Comparison of ENCODE assay signal across 16 cellular contexts in genomic region chr15:90483640-90484039, GRCh38. TPM values are rescaled to one million over a fixed set of nuclear protein-coding genes. Genes with fewer than 3 reads are reported as not detected.
DNase-seq lines count a peak whose midpoint lies in the region; ATAC-seq, FAIRE-seq and TF ChIP-seq lines count a peak whose summit lies in the region.
"Had no signal": no experiment of that assay in that cellular context is flagged by ENCODE, and none has a peak within 500 bp of the region (broad histone marks: within the 10 kb centered on the region; RNA-seq: fewer than 3 reads in every experiment).

No MANE protein-coding gene starts in this region.

- no peaks in the 10 kb centered on the region for H3K27me3 ChIP-seq in IMR-90 (ENCODE audit: control insufficient read depth, insufficient read depth, low read length)
- H3K27me3 ChIP-seq in K562 (ENCODE audit: control insufficient read depth in 2 of 2, insufficient read depth in 2 of 2, low read length in 2 of 2), result no peaks in the 10 kb centered on the region
- H3K27me3 ChIP-seq in endothelial cell of umbilical vein (ENCODE audit: control insufficient read depth in 2 of 2, insufficient read depth in 2 of 2, low read length in 2 of 2), result no peaks in the 10 kb centered on the region
- H3K27me3 ChIP-seq: BLaER1 had no signal

- no peak for TF ChIP-seq EP300 in K562 (IDR thresholded peaks at IDR 0.05; ENCODE audit: low read length)

- H3K27ac ChIP-seq in IMR-90 (ENCODE audit: insufficient read depth, low read length), result no peak overlapping the region
- H3K27ac ChIP-seq in K562 (ENCODE audit: extremely low read depth, low read depth, low read length), result no peak overlapping the region
- no peak overlapping the region for H3K27ac ChIP-seq in endothelial cell of umbilical vein (ENCODE audit: insufficient read depth, low read depth, low read length)
- H3K27ac ChIP-seq: BLaER1, GM23248, KMS-11 had no signal

- no peak overlapping the region for H2BK20ac ChIP-seq in IMR-90 (ENCODE audit: low read depth, low read length)

- TF ChIP-seq RAD21 in IMR-90 (IDR thresholded peaks at IDR 0.05; ENCODE audit: low read length), result no peak
- TF ChIP-seq RAD21 in K562 (CRISPR knock-in tag; conservative IDR thresholded peaks at IDR 0.05 in 1 of 2, IDR thresholded peaks at IDR 0.05 in 1 of 2), result no peak

- H2AK5ac ChIP-seq in IMR-90 (ENCODE audit: low read depth, low read length), result no peak overlapping the region

- H3K4me2 ChIP-seq in IMR-90 (ENCODE audit: low read depth, low read length) (no peak overlapping the region), K562 (ENCODE audit: insufficient read depth, low read length) (no peak overlapping the region), endothelial cell of umbilical vein (ENCODE audit: insufficient read depth, low read length) (no peak overlapping the region)
- H3K4me2 ChIP-seq: BLaER1, KMS-11 had no signal

- TF ChIP-seq POLR2A in IMR-90 (IDR thresholded peaks at IDR 0.05; ENCODE audit: low read depth, low read length) (no peak), K562 (conservative IDR thresholded peaks at IDR 0.05) (no peak), endothelial cell of umbilical vein (IDR thresholded peaks at IDR 0.05; ENCODE audit: low read depth, low read length) (no peak)

- in situ Hi-C loops in IMR-90 (cut with MboI; ENCODE audit: low sequenced_read_pairs) (no loop called here), K562 (cut with MboI) (no loop called here)

- H3K18ac ChIP-seq in IMR-90 (ENCODE audit: low read depth, low read length), result no peak overlapping the region

- H3K56ac ChIP-seq in IMR-90 (ENCODE audit: extremely low read depth, insufficient read depth, low read length), result no peak overlapping the region

- no peak for TF ChIP-seq CTCF in IMR-90 (conservative IDR thresholded peaks at IDR 0.05; ENCODE audit: low read depth, low read length)
- no peak for TF ChIP-seq CTCF in K562 (IDR thresholded peaks at IDR 0.05 in 2 of 3, conservative IDR thresholded peaks at IDR 0.05 in 1 of 3; ENCODE audit: insufficient read depth in 2 of 3, low read depth in 1 of 3, low read length in 3 of 3)
- TF ChIP-seq CTCF in endothelial cell of umbilical vein (IDR thresholded peaks at IDR 0.05; ENCODE audit: extremely low read depth in 1 of 2, insufficient read depth in 1 of 2, low read depth in 1 of 2, low read length in 2 of 2), result no peak

- FAIRE-seq in K562 (lab: Jason Lieb, UNC), result no peak
- FAIRE-seq in endothelial cell of umbilical vein (lab: Jason Lieb, UNC), result no peak
- FAIRE-seq: A204.1, HTR-8/SVneo had no signal

- no peak overlapping the region for H3K23ac ChIP-seq in IMR-90 (ENCODE audit: low read depth, low read length)

- H3K4me1 ChIP-seq in IMR-90 (ENCODE audit: control insufficient read depth, insufficient read depth, low read length) (no peaks in the 10 kb centered on the region), K562 (replicated peaks in 1 of 2; ENCODE audit: control insufficient read depth in 2 of 2, insufficient read depth in 2 of 2, low read length in 2 of 2) (no peaks in the 10 kb centered on the region), endothelial cell of umbilical vein (ENCODE audit: control insufficient read depth, extremely low read depth, insufficient read depth, low read length) (peaks cover 7% of the 10 kb centered on the region)

- H2BK5ac ChIP-seq in IMR-90 (ENCODE audit: low read depth, low read length, poor library complexity, severe bottlenecking), result no peak overlapping the region

- H2AFZ ChIP-seq in IMR-90 (replicated peaks; ENCODE audit: low read length, poor library complexity) (no peak overlapping the region), K562 (ENCODE audit: low read depth, low read length) (no peak overlapping the region), endothelial cell of umbilical vein (ENCODE audit: low read depth, low read length) (no peak overlapping the region)
- H2AFZ ChIP-seq: GM23248 had no signal

- dilution Hi-C loops in IMR-90 (cut with HindIII; ENCODE audit: low sequenced_read_pairs, unreplicated experiment), result no loop called here
- dilution Hi-C loops in endothelial cell of umbilical vein (cut with MboI; ENCODE audit: extremely low pct_ligation_motif_present, low sequenced_read_pairs), result no loop called here

- H3K79me2 ChIP-seq in K562 (ENCODE audit: control insufficient read depth, insufficient read depth, low read length) (no peaks in the 10 kb centered on the region), endothelial cell of umbilical vein (ENCODE audit: control insufficient read depth, insufficient read depth, low read length) (no peaks in the 10 kb centered on the region)

- CTCF ChIA-PET in IMR-90 (lab: Yijun Ruan, JAX) (interaction anchor here (3.3 kb wide), 1 partner anchor 163 kb away, joined by 34 read pairs; no protein-coding TSS in a partner anchor), K562 (lab: Yijun Ruan, JAX; ENCODE audit: low intra/inter-chr PET ratio) (interaction anchor here (0.7 to 5.4 kb wide), 4 partner anchors 121 to 189 kb away, joined by 3 to 64 read pairs (median 29); no protein-coding TSS in a partner anchor), endothelial cell of umbilical vein (lab: Charles Lee) (interaction anchor here (2.2 to 6.3 kb wide), 4 partner anchors 122 to 190 kb away, joined by 5 to 148 read pairs (median 64); partner anchors contain the start of gene ZNF774)

- no CpG with 5 or more reads among the region's 2 CpGs for WGBS in IMR-90 (ENCODE audit: extremely low coverage in 2 of 2, insufficient read length in 1 of 2), 2 experiments
- 100% methylated on average over 2 of the region's 2 CpGs for WGBS in K562 (ENCODE audit: insufficient coverage, low coverage, missing lambda C conversion rate)

- no peak overlapping the region for H4K91ac ChIP-seq in IMR-90 (ENCODE audit: insufficient read depth, low read depth, low read length)

- H2BK120ac ChIP-seq in IMR-90 (ENCODE audit: low read depth, low read length), result no peak overlapping the region

- H3K14ac ChIP-seq in IMR-90 (replicated peaks; ENCODE audit: low read depth, low read length), result no peak overlapping the region

- H3K4me3 ChIP-seq in IMR-90 (ENCODE audit: insufficient read depth, low read depth, low read length) (no peak overlapping the region), K562 (no peak overlapping the region), endothelial cell of umbilical vein (replicated peaks in 1 of 3; ENCODE audit: insufficient read depth in 1 of 3, low read depth in 1 of 3, low read length in 3 of 3) (no peak overlapping the region)
- H3K4me3 ChIP-seq: BLaER1, GM23248 had no signal

- H3K9ac ChIP-seq in IMR-90 (ENCODE audit: low read depth, low read length) (no peak overlapping the region), K562 (ENCODE audit: insufficient read depth in 1 of 2, low read depth in 2 of 2, low read length in 2 of 2) (no peak overlapping the region), endothelial cell of umbilical vein (replicated peaks; ENCODE audit: extremely low read depth, insufficient read depth, low read length) (no peak overlapping the region)
- H3K9ac ChIP-seq: BLaER1, GM23248, KMS-11 had no signal

- ATAC-seq in IMR-90 (ENCODE audit: low read depth), result no peak
- no peak for ATAC-seq in K562
- no peak for ATAC-seq in GM19463 (IDR thresholded peaks at IDR 0.05; ENCODE audit: unreplicated experiment)

- H3K9me1 ChIP-seq in IMR-90 (ENCODE audit: insufficient read depth, low read length) (peaks cover 4% of the 10 kb centered on the region; the same call in 1 of the 2 replicates), K562 (ENCODE audit: control insufficient read depth, insufficient read depth, low read length) (no peaks in the 10 kb centered on the region), endothelial cell of umbilical vein (replicated peaks; ENCODE audit: control insufficient read depth, extremely low read depth, insufficient read depth, low read length) (no peaks in the 10 kb centered on the region)

- H3K9me3 ChIP-seq in IMR-90 (ENCODE audit: control insufficient read depth, insufficient read depth, low read length) (no peaks in the 10 kb centered on the region), K562 (replicated peaks; ENCODE audit: control insufficient read depth, insufficient read depth, low read depth, low read length) (no peaks in the 10 kb centered on the region), endothelial cell of umbilical vein (replicated peaks; ENCODE audit: control insufficient read depth, insufficient read depth, low read length) (no peaks in the 10 kb centered on the region)
- H3K9me3 ChIP-seq: BLaER1 had no signal

- H4K20me1 ChIP-seq in IMR-90 (ENCODE audit: insufficient read depth, low read length), result no peaks in the 10 kb centered on the region
- no peaks in the 10 kb centered on the region; the same call in 1 of the 2 replicates for H4K20me1 ChIP-seq in K562 (replicated peaks; ENCODE audit: control insufficient read depth, insufficient read depth, low read length)
- peaks cover 2% of the 10 kb centered on the region for H4K20me1 ChIP-seq in endothelial cell of umbilical vein (replicated peaks; ENCODE audit: control insufficient read depth, extremely low read depth, insufficient read depth, low read length)

- peaks cover 16 to 49% of the 10 kb centered on the region in 2 experiments for H3K79me1 ChIP-seq in IMR-90 (ENCODE audit: low read depth in 1 of 2, low read length in 2 of 2)

- peaks cover 47% of the 10 kb centered on the region for H3K36me3 ChIP-seq in IMR-90 (ENCODE audit: control insufficient read depth, insufficient read depth, low read length)
- peaks cover 63% of the 10 kb centered on the region for H3K36me3 ChIP-seq in K562 (ENCODE audit: control insufficient read depth, insufficient read depth, low read length)
- peaks cover 25 to 48% of the 10 kb centered on the region in 2 experiments for H3K36me3 ChIP-seq in endothelial cell of umbilical vein (ENCODE audit: control insufficient read depth in 2 of 2, extremely low read depth in 1 of 2, insufficient read depth in 2 of 2, low read length in 2 of 2)

- DNase-seq in IMR-90 (no peak), K562 (ENCODE audit: extremely low read depth in 1 of 4, low spot score in 3 of 4) (no peak), endothelial cell of umbilical vein (ENCODE audit: low read depth, low spot score) (no peak), AML-193 (lab: John Stamatoyannopoulos, UW) (no peak), NCI-H82 (lab: John Stamatoyannopoulos, UW) (no peak)
- DNase-seq: Calu3; CD4-positive, alpha-beta memory T cell; DMS79 treated with DMSO at 0.1 percent for 48 hours; GF-D8; GM23248; HCEC 1CT had no signal

- no TSS peak for BruUV-seq in IMR-90 (replicated peaks; lab: Mats Ljungman, UMichigan)
- no TSS peak for BruUV-seq in K562 (replicated peaks; lab: Mats Ljungman, UMichigan)
- TSS peak; percentile 7 for BruUV-seq in endothelial cell of umbilical vein (replicated peaks; lab: Mats Ljungman, UMichigan)

- H2BK15ac ChIP-seq in IMR-90 (ENCODE audit: low read depth, low read length), result no peak overlapping the region

- POLR2A ChIA-PET in IMR-90 (lab: Charles Lee; ENCODE audit: unreplicated experiment), result interaction anchor here (0.6 kb wide), 1 partner anchor 167 kb away, joined by 4 read pairs; no protein-coding TSS in a partner anchor
- POLR2A ChIA-PET in K562 (lab: Yijun Ruan, JAX), result no interaction called here
- POLR2A ChIA-PET in endothelial cell of umbilical vein (lab: Charles Lee), result no interaction called here

- H2AK9ac ChIP-seq in IMR-90 (replicated peaks; ENCODE audit: low read depth, low read length, poor library complexity), result no peak overlapping the region

- H4K8ac ChIP-seq in IMR-90 (ENCODE audit: low read depth in 2 of 2, low read length in 2 of 2), result no peak overlapping the region

- no peak overlapping the region for H4K5ac ChIP-seq in IMR-90 (ENCODE audit: low read depth, low read length)

- intact Hi-C loops in IMR-90 (cut with micrococcal nuclease) (loop anchor here (5.0 kb wide), 1 partner anchor 46 kb away; no protein-coding TSS in a partner anchor), K562 (cut with micrococcal nuclease) (loop anchor here (5.0 to 10.0 kb wide), 2 partner anchors 211 to 404 kb away; no protein-coding TSS in a partner anchor), endothelial cell of umbilical vein (cut with micrococcal nuclease) (no loop called here)

- H3K4ac ChIP-seq in IMR-90 (ENCODE audit: low read depth, low read length), result no peak overlapping the region

RNA-seq across cellular contexts. Expression of gene CRTC3, which starts 46.1 kb away (rescaled TPM):
- total RNA-seq in IMR-90 (2012; rRNA removed) (4.7 and 6.7 TPM in 2 replicates), K562 (2014; rRNA removed) (7.5 and 9.1 TPM in 2 replicates), K562 (2014; rRNA removed; fragmentation: Illumina TruSeq; extraction: Trizol) (9.4 and 10.0 TPM in 2 replicates), K562 (2015; rRNA removed; fragmentation: Illumina TruSeq; extraction: Trizol) (11.3 and 11.6 TPM in 2 replicates), K562 (2021) (18.5 and 19.0 TPM in 2 replicates), endothelial cell of umbilical vein (25.9 and 26.4 TPM in 2 replicates)
- polyA plus RNA-seq in IMR-90 (2012; rRNA removed) (14.8 and 17.3 TPM in 2 replicates), K562 (2011; rRNA removed) (14.1 and 17.2 TPM in 2 replicates), K562 (2014; fragmentation: Illumina TruSeq; extraction: Trizol) (12.7 and 13.8 TPM in 2 replicates), K562 (2014; fragmentation: Nextera tagmentation; extraction: Ambion mirVana) (1 to 10 TPM; 1.2 to 2.1 TPM), K562 (2014; rRNA removed) (9.1 and 11.7 TPM in 2 replicates), endothelial cell of umbilical vein (15.3 and 16.2 TPM in 2 replicates)
- polyA plus RNA-seq in IMR-90 (2012; cell fraction: cytosol; rRNA removed), result 7.9 and 10.2 TPM in 2 replicates
- polyA plus RNA-seq in IMR-90 (2012; cell fraction: nucleus; rRNA removed; ENCODE audit: low replicate concordance), result 34.6 and 47.3 TPM in 2 replicates
- 42.0 and 91.0 TPM in 2 replicates for total RNA-seq in K562 (2011; cell fraction: chromatin; rRNA removed; ENCODE audit: low replicate concordance)
- 25.7 and 27.0 TPM in 2 replicates for total RNA-seq in K562 (2011; cell fraction: nucleolus; rRNA removed)
- total RNA-seq in K562 (2011; cell fraction: nucleoplasm; rRNA removed), result 50.7 and 99.0 TPM in 2 replicates
- 8.3 and 11.0 TPM in 2 replicates for polyA plus RNA-seq in K562 (2011; cell fraction: cytosol; rRNA removed)
- polyA plus RNA-seq in K562 (2011; cell fraction: nucleus; rRNA removed), result 17.7 and 22.6 TPM in 2 replicates
- 12.6 and 15.1 TPM in 2 replicates for polyA plus RNA-seq in K562 (2012)
- polyA minus RNA-seq in K562 (2011; rRNA and poly(A)+ RNA removed), result 21.2 and 24.0 TPM in 2 replicates
- 10.8 and 14.3 TPM in 2 replicates for polyA minus RNA-seq in K562 (2011; cell fraction: cytosol; rRNA and poly(A)+ RNA removed)
- polyA minus RNA-seq in K562 (2011; cell fraction: nucleus; rRNA and poly(A)+ RNA removed), result 14.9 and 20.8 TPM in 2 replicates
- polyA plus RNA-seq in endothelial cell of umbilical vein (2011; cell fraction: cytosol; rRNA removed), result 14.1 and 14.5 TPM in 2 replicates
- polyA plus RNA-seq in endothelial cell of umbilical vein (2011; cell fraction: nucleus; rRNA removed), result 30.1 and 40.1 TPM in 2 replicates
- polyA plus RNA-seq in endothelial cell of umbilical vein (2012), result 14.4 and 16.6 TPM in 2 replicates
- polyA minus RNA-seq in endothelial cell of umbilical vein, result 27.5 and 28.1 TPM in 2 replicates
- polyA minus RNA-seq in endothelial cell of umbilical vein (2011; cell fraction: cytosol; rRNA and poly(A)+ RNA removed), result 55.4 TPM
- 28.9 and 35.4 TPM in 2 replicates for polyA minus RNA-seq in endothelial cell of umbilical vein (2011; cell fraction: nucleus; rRNA and poly(A)+ RNA removed)
